8 cellular contexts compared by ENCODE assay signal in the genomic region with DNA sequence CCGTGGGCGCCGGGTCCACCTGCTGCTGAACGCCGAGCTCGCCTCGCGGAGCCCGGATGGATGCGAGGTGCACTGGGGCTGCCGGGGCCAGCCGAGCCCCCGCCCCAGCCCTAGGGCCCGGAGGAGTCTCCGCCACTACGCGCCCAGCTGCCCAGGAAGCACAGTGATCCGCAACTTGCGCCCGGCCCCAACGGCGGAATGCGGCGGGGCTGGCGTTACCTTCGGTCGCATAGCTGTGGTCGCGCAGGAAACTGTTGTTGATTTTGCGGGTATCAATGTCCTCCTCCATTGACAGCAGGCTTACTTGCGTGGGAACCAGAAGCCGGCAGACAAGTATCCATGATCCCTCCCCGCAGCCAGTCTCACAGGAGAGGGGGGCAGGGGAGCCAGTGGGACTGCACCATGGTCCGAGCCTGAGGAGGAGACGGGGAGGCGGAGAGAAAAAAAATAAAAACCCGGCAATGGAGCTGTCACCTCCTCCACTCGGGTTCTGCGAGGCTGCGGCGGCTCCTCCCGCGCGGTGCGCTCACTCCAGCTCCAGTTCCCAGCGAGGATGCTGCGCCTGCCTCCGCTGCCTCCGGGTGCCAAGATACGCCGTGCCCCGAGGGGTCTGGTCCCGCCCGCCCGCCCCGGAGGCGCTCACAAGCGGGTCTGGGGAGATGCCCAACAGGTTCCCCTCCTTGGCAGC. TPM values are rescaled to one million over a fixed set of nuclear protein-coding genes. Genes with fewer than 3 reads are reported as not detected.
DNase-seq lines count a peak whose midpoint lies in the region; ATAC-seq, FAIRE-seq and TF ChIP-seq lines count a peak whose summit lies in the region.

No MANE protein-coding gene starts in this region.

- 15% methylated on average over 4 of the region's 58 CpGs for WGBS in HepG2 (ENCODE audit: low lambda C conversion rate)

- CTCF ChIA-PET in HepG2 (lab: Yijun Ruan, JAX; ENCODE audit: low intra/inter-chr PET ratio, low total read pairs): no interaction called here

- H3K4me1 Mint-ChIP-seq in T-helper 1 cell treated with Interleukin-12 subunit alpha and Interleukin-12 subunit beta and Interleukin-4 antibody, amounts not matched to agents 30 μg/mL and 1 μg/mL, for 36 hours (ENCODE audit: low read depth): peaks cover 11% of the 10 kb centered on the region

- no peaks in the 10 kb centered on the region for H3K79me2 ChIP-seq in HepG2 (ENCODE audit: insufficient read depth, low read length)

- ATAC-seq in GM21390 (IDR thresholded peaks at IDR 0.05; ENCODE audit: unreplicated experiment): peak; percentile 31
- ATAC-seq in HepG2: peak; percentile 77

- H3K4me3 ChIP-seq in AG09309 (ENCODE audit: control insufficient read depth, low read depth, low read length) (peak overlapping the region; percentile 81), choroid plexus epithelial cell (ENCODE audit: low read depth, low read length) (peak overlapping the region; percentile 45), HepG2 (replicated peaks in 1 of 3; ENCODE audit: insufficient read depth in 1 of 3, low read depth in 2 of 3, low read length in 3 of 3) (no peak overlapping the region; a peak in 1 of 6 replicates)

- TF ChIP-seq POLR2A in HepG2 (IDR thresholded peaks at IDR 0.05; ENCODE audit: insufficient read depth in 1 of 2, low read depth in 2 of 2, low read length in 2 of 2): no peak

- H3K27me3 Mint-ChIP-seq in T-helper 1 cell treated with Interleukin-12 subunit alpha and Interleukin-12 subunit beta and Interleukin-4 antibody, amounts not matched to agents 30 μg/mL and 1 μg/mL, for 36 hours (ENCODE audit: low read depth): peaks cover 52% of the 10 kb centered on the region

- H4K20me1 ChIP-seq in HepG2 (ENCODE audit: insufficient read depth, low read length): no peaks in the 10 kb centered on the region

- FAIRE-seq in HepG2 (lab: Jason Lieb, UNC): no peak

- in situ Hi-C loops in HepG2 (cut with HindIII; ENCODE audit: extremely low pct_ligation_motif_present, low pct_unique_long_range_greater_than_20kb): no loop called here

- no peak for TF ChIP-seq CTCF in AG09309 (IDR thresholded peaks at IDR 0.05; ENCODE audit: control insufficient read depth, insufficient read depth, low read depth, low read length, missing control alignments)
- TF ChIP-seq CTCF in choroid plexus epithelial cell (conservative IDR thresholded peaks at IDR 0.05; ENCODE audit: low read depth, low read length): no peak
- TF ChIP-seq CTCF in HepG2 (CRISPR knock-in tag; IDR thresholded peaks at IDR 0.05): no peak

- no peak overlapping the region for H3K27ac ChIP-seq in HepG2 (ENCODE audit: extremely low read length, insufficient read depth, low read length)

- H3K4me2 ChIP-seq in HepG2 (ENCODE audit: low read depth, low read length): peak overlapping the region; percentile 27; the same call in 1 of the 2 replicates

- H3K36me3 Mint-ChIP-seq in T-helper 1 cell treated with Interleukin-12 subunit alpha and Interleukin-12 subunit beta and Interleukin-4 antibody, amounts not matched to agents 30 μg/mL and 1 μg/mL, for 36 hours (ENCODE audit: low read depth): no peaks in the 10 kb centered on the region

- H3K27ac Mint-ChIP-seq in T-helper 1 cell treated with Interleukin-12 subunit alpha and Interleukin-12 subunit beta and Interleukin-4 antibody, amounts not matched to agents 30 μg/mL and 1 μg/mL, for 36 hours: no peak overlapping the region

- no TSS peak for BruUV-seq in HepG2 (replicated peaks; lab: Mats Ljungman, UMichigan)

- POLR2A ChIA-PET in HepG2 (lab: Yijun Ruan, JAX): no interaction called here

- H2AFZ ChIP-seq in HepG2 (ENCODE audit: low read length): no peak overlapping the region

- H3K36me3 ChIP-seq in HepG2 (replicated peaks in 1 of 2; ENCODE audit: control insufficient read depth in 1 of 2, insufficient read depth in 2 of 2, low read length in 2 of 2): no peaks in the 10 kb centered on the region

- H3K4me1 ChIP-seq in HepG2 (ENCODE audit: insufficient read depth, low read length): no peaks in the 10 kb centered on the region

- TF ChIP-seq RAD21 in HepG2 (CRISPR knock-in tag; IDR thresholded peaks at IDR 0.05): no peak

- no peaks in the 10 kb centered on the region for H3K9me3 ChIP-seq in HepG2 (ENCODE audit: low read length)

- no peak for TF ChIP-seq EP300 in HepG2 (IDR thresholded peaks at IDR 0.05; ENCODE audit: low read depth in 2 of 2, low read length in 2 of 2)
- TF ChIP-seq EP300 in HepG2 (CRISPR knock-in tag; IDR thresholded peaks at IDR 0.05; ENCODE audit: borderline replicate concordance): no peak

- DNase-seq in AG09309 (ENCODE audit: low read depth): no peak
- DNase-seq in choroid plexus epithelial cell (ENCODE audit: low read depth): no peak
- no peak for DNase-seq in HepG2 (ENCODE audit: low spot score)
- peak; percentile 9 for DNase-seq in stimulated activated CD8-positive, alpha-beta memory T cell treated with anti-CD3 and anti-CD28 coated beads, Interleukin-4, amount 100 ng/mL, for 24 hours (ENCODE audit: low read depth)
- DNase-seq in NOMO-1 (lab: John Stamatoyannopoulos, UW; ENCODE audit: unreplicated experiment in 2 of 2): no peak
- DNase-seq in NCI-H510A (lab: John Stamatoyannopoulos, UW): no peak

- H3K9ac ChIP-seq in HepG2 (ENCODE audit: insufficient read depth, low read depth, low read length): no peak overlapping the region

- no peaks in the 10 kb centered on the region for H3K9me3 Mint-ChIP-seq in T-helper 1 cell treated with Interleukin-12 subunit alpha and Interleukin-12 subunit beta and Interleukin-4 antibody, amounts not matched to agents 30 μg/mL and 1 μg/mL, for 36 hours

- H3K27me3 ChIP-seq in HepG2 (ENCODE audit: control insufficient read depth in 1 of 2, insufficient read depth in 2 of 2, low read length in 2 of 2): peaks cover 0 to 26% of the 10 kb centered on the region in 2 experiments; a peak in 3 of 5 replicates

- intact Hi-C loops in HepG2 (cut with micrococcal nuclease; ENCODE audit: unreplicated experiment): no loop called here

- peak overlapping the region; percentile 87 for H3K4me3 Mint-ChIP-seq in T-helper 1 cell treated with Interleukin-12 subunit alpha and Interleukin-12 subunit beta and Interleukin-4 antibody, amounts not matched to agents 30 μg/mL and 1 μg/mL, for 36 hours

TF ChIP-seq in HepG2, 621 proteins besides CTCF, POLR2A, EP300 and RAD21:
- TF ChIP-seq ZNF468 (CRISPR knock-in tag; IDR thresholded peaks at IDR 0.05) (no peak), HNRNPLL (IDR thresholded peaks at IDR 0.05; ENCODE audit: low read depth, low read length, poor library complexity, severe bottlenecking) (peak; percentile 97), EZH2 (conservative IDR thresholded peaks at IDR 0.05; ENCODE audit: low read depth, low read length) (peak; percentile 72; the same call in 1 of the 2 replicates), TEAD3 (CRISPR knock-in tag; optimal IDR thresholded peaks at IDR 0.05; ENCODE audit: borderline replicate concordance) (no peak), ZNF337 (CRISPR knock-in tag; IDR thresholded peaks at IDR 0.05; ENCODE audit: borderline replicate concordance, low read depth) (no peak), ZBTB34 (CRISPR knock-in tag; IDR thresholded peaks at IDR 0.05) (no peak), NR3C1 (CRISPR knock-in tag; IDR thresholded peaks at IDR 0.05) (no peak), RXRB (CRISPR knock-in tag; IDR thresholded peaks at IDR 0.05; ENCODE audit: borderline replicate concordance) (no peak)
- TF ChIP-seq, protein P1, sequence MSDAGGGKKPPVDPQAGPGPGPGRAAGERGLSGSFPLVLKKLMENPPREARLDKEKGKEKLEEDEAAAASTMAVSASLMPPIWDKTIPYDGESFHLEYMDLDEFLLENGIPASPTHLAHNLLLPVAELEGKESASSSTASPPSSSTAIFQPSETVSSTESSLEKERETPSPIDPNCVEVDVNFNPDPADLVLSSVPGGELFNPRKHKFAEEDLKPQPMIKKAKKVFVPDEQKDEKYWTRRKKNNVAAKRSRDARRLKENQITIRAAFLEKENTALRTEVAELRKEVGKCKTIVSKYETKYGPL (CRISPR knock-in tag; IDR thresholded peaks at IDR 0.05): no peak

RNA-seq across cellular contexts. Expression of gene PPP2R2B, which starts 0.6 kb away (rescaled TPM):
- not detected in 2 replicates for total RNA-seq in HepG2 (2016; rRNA removed; fragmentation: Illumina TruSeq; extraction: Trizol)
- not detected in 2 replicates for total RNA-seq in HepG2 (2016; cell fraction: cytosol; rRNA removed; fragmentation: Illumina TruSeq; extraction: Trizol; ENCODE audit: low read depth)
- not detected in 2 replicates for total RNA-seq in HepG2 (2016; cell fraction: insoluble cytoplasmic fraction; rRNA removed; fragmentation: Illumina TruSeq; extraction: Trizol)
- not detected in 2 replicates for total RNA-seq in HepG2 (2016; cell fraction: membrane; rRNA removed; fragmentation: Illumina TruSeq; extraction: Trizol)
- total RNA-seq in HepG2 (2016; cell fraction: nucleus; rRNA removed; fragmentation: Illumina TruSeq; extraction: Trizol): not detected in 2 replicates
- polyA plus RNA-seq in HepG2 (2011; rRNA removed): not detected in 2 replicates
- not detected in 2 replicates for polyA plus RNA-seq in HepG2 (2011; cell fraction: cytosol; rRNA removed)
- polyA plus RNA-seq in HepG2 (2011; cell fraction: nucleus; rRNA removed): not detected in 2 replicates
- not detected in 2 replicates for polyA plus RNA-seq in HepG2 (2012)
- not detected in 2 replicates for polyA plus RNA-seq in HepG2 (2016; cell fraction: cytosol; fragmentation: Illumina TruSeq; extraction: Trizol; ENCODE audit: low read depth)
- polyA plus RNA-seq in HepG2 (2016; cell fraction: insoluble cytoplasmic fraction; fragmentation: Illumina TruSeq; extraction: Trizol; ENCODE audit: low read depth): not detected in 2 replicates
- polyA plus RNA-seq in HepG2 (2016; cell fraction: membrane; fragmentation: Illumina TruSeq; extraction: Trizol; ENCODE audit: low read depth): not detected in 2 replicates
- not detected in 2 replicates for polyA plus RNA-seq in HepG2 (2016; cell fraction: nucleus; fragmentation: Illumina TruSeq; extraction: Trizol; ENCODE audit: insufficient read depth, low read depth)
- polyA minus RNA-seq in HepG2 (2011; rRNA and poly(A)+ RNA removed; ENCODE audit: low replicate concordance): not detected in 2 replicates
- not detected in 2 replicates for polyA minus RNA-seq in HepG2 (2011; cell fraction: cytosol; rRNA and poly(A)+ RNA removed)
- not detected in 2 replicates for polyA minus RNA-seq in HepG2 (2011; cell fraction: nucleus; rRNA and poly(A)+ RNA removed)

Comparison
In these comparisons a context has a peak if more than half of its experiments do, and no peak if none do; other contexts are left out.
1. H3K4me3 ChIP-seq: peak in AG09309 (single experiment) and choroid plexus epithelial cell (single experiment); none in HepG2 (0 of 3).